Comparison of ENCODE assay signal across 1 cellular context in the genomic region with DNA sequence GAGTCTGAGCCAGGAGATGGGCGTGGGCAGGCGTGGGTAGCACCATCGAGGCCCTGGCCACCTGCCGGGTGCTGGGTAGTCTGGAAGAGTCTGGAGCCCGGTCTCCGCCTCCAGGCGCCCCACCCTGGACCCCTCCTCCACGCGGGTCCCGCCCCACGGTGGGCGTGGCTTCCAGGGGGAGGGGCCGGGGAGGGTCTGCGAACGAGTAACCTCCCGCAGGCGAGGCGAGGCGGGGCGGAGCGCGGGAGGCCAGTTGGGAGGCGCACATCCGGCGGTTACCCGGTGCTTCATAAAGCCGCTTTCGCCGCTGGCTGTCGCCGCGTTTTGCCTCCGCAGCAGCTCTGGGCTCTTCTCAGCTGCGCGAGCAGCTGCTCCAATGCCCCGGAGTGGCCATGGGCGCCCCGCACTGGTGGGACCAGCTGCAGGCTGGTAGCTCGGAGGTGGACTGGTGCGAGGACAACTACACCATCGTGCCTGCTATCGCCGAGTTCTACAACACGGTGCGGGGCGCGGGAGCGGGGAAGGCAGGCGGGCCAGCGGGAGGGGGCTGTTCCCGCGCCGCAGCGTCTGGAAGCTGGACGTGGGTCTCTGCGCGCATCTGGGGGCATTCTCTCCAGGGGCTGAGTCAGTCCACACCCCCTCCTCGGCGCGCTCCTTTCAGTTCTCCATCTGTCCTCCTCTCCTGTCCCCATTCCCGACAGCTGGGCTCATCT.
TF ChIP-seq lines count a peak whose summit lies in the region.

A gene (plus strand): TSS at position 317 of the 713 bp plus-strand sequence. CDS start 76 bp downstream, at position 393.

TF ChIP-seq in K562, 482 proteins besides CTCF, POLR2A, EP300 and RAD21 (continued from another document and continues in another):
- TF ChIP-seq, protein P1, sequence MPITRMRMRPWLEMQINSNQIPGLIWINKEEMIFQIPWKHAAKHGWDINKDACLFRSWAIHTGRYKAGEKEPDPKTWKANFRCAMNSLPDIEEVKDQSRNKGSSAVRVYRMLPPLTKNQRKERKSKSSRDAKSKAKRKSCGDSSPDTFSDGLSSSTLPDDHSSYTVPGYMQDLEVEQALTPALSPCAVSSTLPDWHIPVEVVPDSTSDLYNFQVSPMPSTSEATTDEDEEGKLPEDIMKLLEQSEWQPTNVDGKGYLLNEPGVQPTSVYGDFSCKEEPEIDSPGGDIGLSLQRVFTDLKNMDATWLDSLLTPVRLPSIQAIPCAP (CRISPR knock-in tag; IDR thresholded peaks at IDR 0.05; ENCODE audit: borderline replicate concordance) = no peak
- TF ChIP-seq KDM5B (IDR thresholded peaks at IDR 0.05; ENCODE audit: insufficient replicate concordance, low read depth, low read length) = peak; percentile 81
- TF ChIP-seq ZBTB7A (IDR thresholded peaks at IDR 0.05; ENCODE audit: borderline replicate concordance, control insufficient read depth, low read depth, low read length) = peak; percentile 90
- TF ChIP-seq TAF1 (IDR thresholded peaks at IDR 0.05; ENCODE audit: control insufficient read depth, extremely low read depth, insufficient read depth, low read length, severe bottlenecking) = peak; percentile 68
- TF ChIP-seq, protein P2, sequence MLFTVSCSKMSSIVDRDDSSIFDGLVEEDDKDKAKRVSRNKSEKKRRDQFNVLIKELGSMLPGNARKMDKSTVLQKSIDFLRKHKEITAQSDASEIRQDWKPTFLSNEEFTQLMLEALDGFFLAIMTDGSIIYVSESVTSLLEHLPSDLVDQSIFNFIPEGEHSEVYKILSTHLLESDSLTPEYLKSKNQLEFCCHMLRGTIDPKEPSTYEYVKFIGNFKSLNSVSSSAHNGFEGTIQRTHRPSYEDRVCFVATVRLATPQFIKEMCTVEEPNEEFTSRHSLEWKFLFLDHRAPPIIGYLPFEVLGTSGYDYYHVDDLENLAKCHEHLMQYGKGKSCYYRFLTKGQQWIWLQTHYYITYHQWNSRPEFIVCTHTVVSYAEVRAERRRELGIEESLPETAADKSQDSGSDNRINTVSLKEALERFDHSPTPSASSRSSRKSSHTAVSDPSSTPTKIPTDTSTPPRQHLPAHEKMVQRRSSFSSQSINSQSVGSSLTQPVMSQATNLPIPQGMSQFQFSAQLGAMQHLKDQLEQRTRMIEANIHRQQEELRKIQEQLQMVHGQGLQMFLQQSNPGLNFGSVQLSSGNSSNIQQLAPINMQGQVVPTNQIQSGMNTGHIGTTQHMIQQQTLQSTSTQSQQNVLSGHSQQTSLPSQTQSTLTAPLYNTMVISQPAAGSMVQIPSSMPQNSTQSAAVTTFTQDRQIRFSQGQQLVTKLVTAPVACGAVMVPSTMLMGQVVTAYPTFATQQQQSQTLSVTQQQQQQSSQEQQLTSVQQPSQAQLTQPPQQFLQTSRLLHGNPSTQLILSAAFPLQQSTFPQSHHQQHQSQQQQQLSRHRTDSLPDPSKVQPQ (CRISPR knock-in tag; IDR thresholded peaks at IDR 0.05; ENCODE audit: borderline replicate concordance) = no peak
- peak in 1 of 2 experiments; percentile 60; a peak in 1 of 4 replicates for TF ChIP-seq HDAC1 (IDR thresholded peaks at IDR 0.05)
- peak; percentile 16; the same call in 1 of the 2 replicates for TF ChIP-seq CTBP1 (IDR thresholded peaks at IDR 0.05; ENCODE audit: borderline replicate concordance)
- no peak for TF ChIP-seq ZNF780A (CRISPR knock-in tag; IDR thresholded peaks at IDR 0.05)
- TF ChIP-seq, protein P3, sequence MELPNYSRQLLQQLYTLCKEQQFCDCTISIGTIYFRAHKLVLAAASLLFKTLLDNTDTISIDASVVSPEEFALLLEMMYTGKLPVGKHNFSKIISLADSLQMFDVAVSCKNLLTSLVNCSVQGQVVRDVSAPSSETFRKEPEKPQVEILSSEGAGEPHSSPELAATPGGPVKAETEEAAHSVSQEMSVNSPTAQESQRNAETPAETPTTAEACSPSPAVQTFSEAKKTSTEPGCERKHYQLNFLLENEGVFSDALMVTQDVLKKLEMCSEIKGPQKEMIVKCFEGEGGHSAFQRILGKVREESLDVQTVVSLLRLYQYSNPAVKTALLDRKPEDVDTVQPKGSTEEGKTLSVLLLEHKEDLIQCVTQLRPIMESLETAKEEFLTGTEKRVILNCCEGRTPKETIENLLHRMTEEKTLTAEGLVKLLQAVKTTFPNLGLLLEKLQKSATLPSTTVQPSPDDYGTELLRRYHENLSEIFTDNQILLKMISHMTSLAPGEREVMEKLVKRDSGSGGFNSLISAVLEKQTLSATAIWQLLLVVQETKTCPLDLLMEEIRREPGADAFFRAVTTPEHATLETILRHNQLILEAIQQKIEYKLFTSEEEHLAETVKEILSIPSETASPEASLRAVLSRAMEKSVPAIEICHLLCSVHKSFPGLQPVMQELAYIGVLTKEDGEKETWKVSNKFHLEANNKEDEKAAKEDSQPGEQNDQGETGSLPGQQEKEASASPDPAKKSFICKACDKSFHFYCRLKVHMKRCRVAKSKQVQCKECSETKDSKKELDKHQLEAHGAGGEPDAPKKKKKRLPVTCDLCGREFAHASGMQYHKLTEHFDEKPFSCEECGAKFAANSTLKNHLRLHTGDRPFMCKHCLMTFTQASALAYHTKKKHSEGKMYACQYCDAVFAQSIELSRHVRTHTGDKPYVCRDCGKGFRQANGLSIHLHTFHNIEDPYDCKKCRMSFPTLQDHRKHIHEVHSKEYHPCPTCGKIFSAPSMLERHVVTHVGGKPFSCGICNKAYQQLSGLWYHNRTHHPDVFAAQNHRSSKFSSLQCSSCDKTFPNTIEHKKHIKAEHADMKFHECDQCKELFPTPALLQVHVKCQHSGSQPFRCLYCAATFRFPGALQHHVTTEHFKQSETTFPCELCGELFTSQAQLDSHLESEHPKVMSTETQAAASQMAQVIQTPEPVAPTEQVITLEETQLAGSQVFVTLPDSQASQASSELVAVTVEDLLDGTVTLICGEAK (IDR thresholded peaks at IDR 0.05) = peak; percentile 72
- TF ChIP-seq, protein P3 (CRISPR knock-in tag; IDR thresholded peaks at IDR 0.05) = no peak
- no peak for TF ChIP-seq ZFPM2 (CRISPR knock-in tag; IDR thresholded peaks at IDR 0.05)
- peak; percentile 67 for TF ChIP-seq CXXC5 (CRISPR knock-in tag; IDR thresholded peaks at IDR 0.05)
- TF ChIP-seq, protein P4, sequence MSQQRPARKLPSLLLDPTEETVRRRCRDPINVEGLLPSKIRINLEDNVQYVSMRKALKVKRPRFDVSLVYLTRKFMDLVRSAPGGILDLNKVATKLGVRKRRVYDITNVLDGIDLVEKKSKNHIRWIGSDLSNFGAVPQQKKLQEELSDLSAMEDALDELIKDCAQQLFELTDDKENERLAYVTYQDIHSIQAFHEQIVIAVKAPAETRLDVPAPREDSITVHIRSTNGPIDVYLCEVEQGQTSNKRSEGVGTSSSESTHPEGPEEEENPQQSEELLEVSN (IDR thresholded peaks at IDR 0.05; ENCODE audit: borderline replicate concordance in 1 of 2, extremely low read depth in 1 of 2, insufficient read depth in 1 of 2, insufficient read length in 1 of 2, low read depth in 1 of 2, low read length in 1 of 2, poor library complexity in 1 of 2, severe bottlenecking in 1 of 2) = peak; percentile 56 to 82
- TF ChIP-seq ZNF184 (CRISPR knock-in tag; IDR thresholded peaks at IDR 0.05) = no peak
- 0 out of 2 replicates have a peak, but pooled peaks have one; percentile 24 for TF ChIP-seq HNRNPL (IDR thresholded peaks at IDR 0.05; ENCODE audit: low read depth, low read length)
- peak; percentile 83 for TF ChIP-seq TBP (optimal IDR thresholded peaks at IDR 0.05; ENCODE audit: low read depth, low read length)
- TF ChIP-seq ETV1 (tag; conservative IDR thresholded peaks at IDR 0.05; ENCODE audit: low read depth) = peak; percentile 68; the same call in 1 of the 2 replicates
- peak in 1 of 2 experiments; percentile 51; a peak in 1 of 4 replicates for TF ChIP-seq NONO (IDR thresholded peaks at IDR 0.05; ENCODE audit: low read depth in 2 of 2, low read length in 1 of 2)
- peak; percentile 66 for TF ChIP-seq POLR2AphosphoS5 (IDR thresholded peaks at IDR 0.05; ENCODE audit: control insufficient read depth, insufficient read depth, low read depth, low read length)
- TF ChIP-seq, protein P5, sequence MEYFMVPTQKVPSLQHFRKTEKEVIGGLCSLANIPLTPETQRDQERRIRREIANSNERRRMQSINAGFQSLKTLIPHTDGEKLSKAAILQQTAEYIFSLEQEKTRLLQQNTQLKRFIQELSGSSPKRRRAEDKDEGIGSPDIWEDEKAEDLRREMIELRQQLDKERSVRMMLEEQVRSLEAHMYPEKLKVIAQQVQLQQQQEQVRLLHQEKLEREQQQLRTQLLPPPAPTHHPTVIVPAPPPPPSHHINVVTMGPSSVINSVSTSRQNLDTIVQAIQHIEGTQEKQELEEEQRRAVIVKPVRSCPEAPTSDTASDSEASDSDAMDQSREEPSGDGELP (CRISPR knock-in tag; IDR thresholded peaks at IDR 0.05; ENCODE audit: borderline replicate concordance) = peak; percentile 91
- TF ChIP-seq, protein P6, sequence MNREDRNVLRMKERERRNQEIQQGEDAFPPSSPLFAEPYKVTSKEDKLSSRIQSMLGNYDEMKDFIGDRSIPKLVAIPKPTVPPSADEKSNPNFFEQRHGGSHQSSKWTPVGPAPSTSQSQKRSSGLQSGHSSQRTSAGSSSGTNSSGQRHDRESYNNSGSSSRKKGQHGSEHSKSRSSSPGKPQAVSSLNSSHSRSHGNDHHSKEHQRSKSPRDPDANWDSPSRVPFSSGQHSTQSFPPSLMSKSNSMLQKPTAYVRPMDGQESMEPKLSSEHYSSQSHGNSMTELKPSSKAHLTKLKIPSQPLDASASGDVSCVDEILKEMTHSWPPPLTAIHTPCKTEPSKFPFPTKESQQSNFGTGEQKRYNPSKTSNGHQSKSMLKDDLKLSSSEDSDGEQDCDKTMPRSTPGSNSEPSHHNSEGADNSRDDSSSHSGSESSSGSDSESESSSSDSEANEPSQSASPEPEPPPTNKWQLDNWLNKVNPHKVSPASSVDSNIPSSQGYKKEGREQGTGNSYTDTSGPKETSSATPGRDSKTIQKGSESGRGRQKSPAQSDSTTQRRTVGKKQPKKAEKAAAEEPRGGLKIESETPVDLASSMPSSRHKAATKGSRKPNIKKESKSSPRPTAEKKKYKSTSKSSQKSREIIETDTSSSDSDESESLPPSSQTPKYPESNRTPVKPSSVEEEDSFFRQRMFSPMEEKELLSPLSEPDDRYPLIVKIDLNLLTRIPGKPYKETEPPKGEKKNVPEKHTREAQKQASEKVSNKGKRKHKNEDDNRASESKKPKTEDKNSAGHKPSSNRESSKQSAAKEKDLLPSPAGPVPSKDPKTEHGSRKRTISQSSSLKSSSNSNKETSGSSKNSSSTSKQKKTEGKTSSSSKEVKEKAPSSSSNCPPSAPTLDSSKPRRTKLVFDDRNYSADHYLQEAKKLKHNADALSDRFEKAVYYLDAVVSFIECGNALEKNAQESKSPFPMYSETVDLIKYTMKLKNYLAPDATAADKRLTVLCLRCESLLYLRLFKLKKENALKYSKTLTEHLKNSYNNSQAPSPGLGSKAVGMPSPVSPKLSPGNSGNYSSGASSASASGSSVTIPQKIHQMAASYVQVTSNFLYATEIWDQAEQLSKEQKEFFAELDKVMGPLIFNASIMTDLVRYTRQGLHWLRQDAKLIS (CRISPR knock-in tag; IDR thresholded peaks at IDR 0.05) = no peak
- TF ChIP-seq ZFP36 (IDR thresholded peaks at IDR 0.05; ENCODE audit: low read depth, low read length, partially characterized antibody) = peak; percentile 67
- TF ChIP-seq POLR2B (IDR thresholded peaks at IDR 0.05; ENCODE audit: low read depth, partially characterized antibody) = peak; percentile 68
- TF ChIP-seq U2AF1 (optimal IDR thresholded peaks at IDR 0.05; ENCODE audit: low read depth, low read length) = no peak
- TF ChIP-seq TGIF2 (CRISPR knock-in tag; IDR thresholded peaks at IDR 0.05) = 0 out of 2 replicates have a peak, but pooled peaks have one; percentile 58
- TF ChIP-seq SIN3B (IDR thresholded peaks at IDR 0.05; ENCODE audit: low read depth) = no peak
- TF ChIP-seq, protein P7, sequence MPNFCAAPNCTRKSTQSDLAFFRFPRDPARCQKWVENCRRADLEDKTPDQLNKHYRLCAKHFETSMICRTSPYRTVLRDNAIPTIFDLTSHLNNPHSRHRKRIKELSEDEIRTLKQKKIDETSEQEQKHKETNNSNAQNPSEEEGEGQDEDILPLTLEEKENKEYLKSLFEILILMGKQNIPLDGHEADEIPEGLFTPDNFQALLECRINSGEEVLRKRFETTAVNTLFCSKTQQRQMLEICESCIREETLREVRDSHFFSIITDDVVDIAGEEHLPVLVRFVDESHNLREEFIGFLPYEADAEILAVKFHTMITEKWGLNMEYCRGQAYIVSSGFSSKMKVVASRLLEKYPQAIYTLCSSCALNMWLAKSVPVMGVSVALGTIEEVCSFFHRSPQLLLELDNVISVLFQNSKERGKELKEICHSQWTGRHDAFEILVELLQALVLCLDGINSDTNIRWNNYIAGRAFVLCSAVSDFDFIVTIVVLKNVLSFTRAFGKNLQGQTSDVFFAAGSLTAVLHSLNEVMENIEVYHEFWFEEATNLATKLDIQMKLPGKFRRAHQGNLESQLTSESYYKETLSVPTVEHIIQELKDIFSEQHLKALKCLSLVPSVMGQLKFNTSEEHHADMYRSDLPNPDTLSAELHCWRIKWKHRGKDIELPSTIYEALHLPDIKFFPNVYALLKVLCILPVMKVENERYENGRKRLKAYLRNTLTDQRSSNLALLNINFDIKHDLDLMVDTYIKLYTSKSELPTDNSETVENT (CRISPR knock-in tag; IDR thresholded peaks at IDR 0.05) = 0 out of 2 replicates have a peak, but pooled peaks have one; percentile 34
- TF ChIP-seq PRPF4 (IDR thresholded peaks at IDR 0.05; ENCODE audit: insufficient read depth, low read depth, low read length, poor library complexity, severe bottlenecking) = no peak
- TF ChIP-seq PML (IDR thresholded peaks at IDR 0.05; ENCODE audit: low read length) = peak; percentile 36; the same call in 1 of the 2 replicates
- TF ChIP-seq POLR2G (IDR thresholded peaks at IDR 0.05; ENCODE audit: low read depth, low read length) = peak; percentile 97
- TF ChIP-seq MYC (IDR thresholded peaks at IDR 0.05; ENCODE audit: low read depth, low read length) = peak; percentile 42; the same call in 1 of the 2 replicates
- TF ChIP-seq MYC (CRISPR knock-in tag; IDR thresholded peaks at IDR 0.05; ENCODE audit: borderline replicate concordance, low read depth) = no peak
- TF ChIP-seq SP1 (CRISPR knock-in tag; IDR thresholded peaks at IDR 0.05) = peak; percentile 52
